1 cellular context compared by ENCODE assay signal in the genomic region with DNA sequence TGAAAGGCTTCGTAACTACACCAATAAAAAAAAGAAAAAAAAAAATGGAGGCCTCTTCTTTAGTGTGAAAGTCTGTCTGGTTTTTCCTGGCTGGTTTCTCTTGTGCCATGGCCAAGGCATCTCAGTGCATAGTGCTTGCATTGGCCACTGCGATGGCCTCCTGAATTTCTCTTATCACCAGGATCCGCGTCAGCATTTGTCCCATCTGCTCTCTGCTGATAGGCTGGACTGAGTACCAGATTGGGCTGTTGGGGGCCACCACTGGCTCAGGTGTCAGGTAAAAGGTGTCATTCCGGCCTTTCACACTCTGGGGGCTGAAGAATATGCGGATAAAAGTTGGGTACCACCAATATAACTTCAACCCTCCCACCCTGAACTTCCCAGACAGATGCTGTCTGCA.
A peak's percentile ranks its signal among the peaks of the same experiment; 100 is the strongest.
TF ChIP-seq lines count a peak whose summit lies in the region.

No MANE protein-coding gene starts in this region.

TF ChIP-seq in K562, 482 proteins besides CTCF, POLR2A, EP300 and RAD21:
- 0 out of 4 replicates have a peak, but pooled peaks of 1 of the 2 experiments have one; percentile 6 for TF ChIP-seq RCOR1 (IDR thresholded peaks at IDR 0.05; ENCODE audit: borderline replicate concordance in 1 of 2, low read depth in 2 of 2, low read length in 2 of 2)
- TF ChIP-seq ARID1B (IDR thresholded peaks at IDR 0.05), result peak; percentile 67
- 0 out of 2 replicates have a peak, but pooled peaks have one; percentile 12 for TF ChIP-seq TEAD4 (IDR thresholded peaks at IDR 0.05; ENCODE audit: low read length)
- TF ChIP-seq TEAD4 (CRISPR knock-in tag; IDR thresholded peaks at IDR 0.05; ENCODE audit: borderline replicate concordance), result no peak
- TF ChIP-seq TCF3 (CRISPR knock-in tag; IDR thresholded peaks at IDR 0.05), result peak; percentile 58
- 0 out of 2 replicates have a peak, but pooled peaks have one; percentile 18 for TF ChIP-seq CBFA2T2 (conservative IDR thresholded peaks at IDR 0.05)
- TF ChIP-seq, protein P1, sequence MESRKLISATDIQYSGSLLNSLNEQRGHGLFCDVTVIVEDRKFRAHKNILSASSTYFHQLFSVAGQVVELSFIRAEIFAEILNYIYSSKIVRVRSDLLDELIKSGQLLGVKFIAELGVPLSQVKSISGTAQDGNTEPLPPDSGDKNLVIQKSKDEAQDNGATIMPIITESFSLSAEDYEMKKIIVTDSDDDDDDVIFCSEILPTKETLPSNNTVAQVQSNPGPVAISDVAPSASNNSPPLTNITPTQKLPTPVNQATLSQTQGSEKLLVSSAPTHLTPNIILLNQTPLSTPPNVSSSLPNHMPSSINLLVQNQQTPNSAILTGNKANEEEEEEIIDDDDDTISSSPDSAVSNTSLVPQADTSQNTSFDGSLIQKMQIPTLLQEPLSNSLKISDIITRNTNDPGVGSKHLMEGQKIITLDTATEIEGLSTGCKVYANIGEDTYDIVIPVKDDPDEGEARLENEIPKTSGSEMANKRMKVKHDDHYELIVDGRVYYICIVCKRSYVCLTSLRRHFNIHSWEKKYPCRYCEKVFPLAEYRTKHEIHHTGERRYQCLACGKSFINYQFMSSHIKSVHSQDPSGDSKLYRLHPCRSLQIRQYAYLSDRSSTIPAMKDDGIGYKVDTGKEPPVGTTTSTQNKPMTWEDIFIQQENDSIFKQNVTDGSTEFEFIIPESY (CRISPR knock-in tag; IDR thresholded peaks at IDR 0.05), result no peak
- TF ChIP-seq PHTF2 (CRISPR knock-in tag; IDR thresholded peaks at IDR 0.05), result no peak
- peak; percentile 59 for TF ChIP-seq CBFA2T3 (IDR thresholded peaks at IDR 0.05)
- TF ChIP-seq OTX1 (CRISPR knock-in tag; IDR thresholded peaks at IDR 0.05), result no peak
- TF ChIP-seq, protein P2, sequence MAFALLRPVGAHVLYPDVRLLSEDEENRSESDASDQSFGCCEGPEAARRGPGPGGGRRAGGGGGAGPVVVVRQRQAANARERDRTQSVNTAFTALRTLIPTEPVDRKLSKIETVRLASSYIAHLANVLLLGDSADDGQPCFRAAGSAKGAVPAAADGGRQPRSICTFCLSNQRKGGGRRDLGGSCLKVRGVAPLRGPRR (CRISPR knock-in tag; IDR thresholded peaks at IDR 0.05), result no peak
- TF ChIP-seq NCOR1 (IDR thresholded peaks at IDR 0.05), result peak; percentile 25; the same call in 1 of the 2 replicates
- no peak for TF ChIP-seq ZNF507 (tag; conservative IDR thresholded peaks at IDR 0.05)
- TF ChIP-seq, protein P3, sequence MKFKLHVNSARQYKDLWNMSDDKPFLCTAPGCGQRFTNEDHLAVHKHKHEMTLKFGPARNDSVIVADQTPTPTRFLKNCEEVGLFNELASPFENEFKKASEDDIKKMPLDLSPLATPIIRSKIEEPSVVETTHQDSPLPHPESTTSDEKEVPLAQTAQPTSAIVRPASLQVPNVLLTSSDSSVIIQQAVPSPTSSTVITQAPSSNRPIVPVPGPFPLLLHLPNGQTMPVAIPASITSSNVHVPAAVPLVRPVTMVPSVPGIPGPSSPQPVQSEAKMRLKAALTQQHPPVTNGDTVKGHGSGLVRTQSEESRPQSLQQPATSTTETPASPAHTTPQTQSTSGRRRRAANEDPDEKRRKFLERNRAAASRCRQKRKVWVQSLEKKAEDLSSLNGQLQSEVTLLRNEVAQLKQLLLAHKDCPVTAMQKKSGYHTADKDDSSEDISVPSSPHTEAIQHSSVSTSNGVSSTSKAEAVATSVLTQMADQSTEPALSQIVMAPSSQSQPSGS (CRISPR knock-in tag; IDR thresholded peaks at IDR 0.05), result no peak
- peak; percentile 64 for TF ChIP-seq ZNF316 (IDR thresholded peaks at IDR 0.05)
- no peak for TF ChIP-seq ZNF77 (CRISPR knock-in tag; IDR thresholded peaks at IDR 0.05)
- TF ChIP-seq, protein P4, sequence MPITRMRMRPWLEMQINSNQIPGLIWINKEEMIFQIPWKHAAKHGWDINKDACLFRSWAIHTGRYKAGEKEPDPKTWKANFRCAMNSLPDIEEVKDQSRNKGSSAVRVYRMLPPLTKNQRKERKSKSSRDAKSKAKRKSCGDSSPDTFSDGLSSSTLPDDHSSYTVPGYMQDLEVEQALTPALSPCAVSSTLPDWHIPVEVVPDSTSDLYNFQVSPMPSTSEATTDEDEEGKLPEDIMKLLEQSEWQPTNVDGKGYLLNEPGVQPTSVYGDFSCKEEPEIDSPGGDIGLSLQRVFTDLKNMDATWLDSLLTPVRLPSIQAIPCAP (CRISPR knock-in tag; IDR thresholded peaks at IDR 0.05; ENCODE audit: borderline replicate concordance), result no peak
- TF ChIP-seq ATF1 (CRISPR knock-in tag; IDR thresholded peaks at IDR 0.05), result no peak
- TF ChIP-seq ATF1 (tag; IDR thresholded peaks at IDR 0.05), result peak; percentile 16; the same call in 1 of the 2 replicates
- TF ChIP-seq C11orf30 (IDR thresholded peaks at IDR 0.05; ENCODE audit: low read depth), result peak; percentile 29; the same call in 1 of the 2 replicates
- peak; percentile 37; the same call in 1 of the 2 replicates for TF ChIP-seq ZEB2 (IDR thresholded peaks at IDR 0.05)
- peak; percentile 45; the same call in 1 of the 2 replicates for TF ChIP-seq CREM (IDR thresholded peaks at IDR 0.05; ENCODE audit: low read depth)
- TF ChIP-seq JUNB (CRISPR knock-in tag; conservative IDR thresholded peaks at IDR 0.05), result no peak
- TF ChIP-seq TAL1 (IDR thresholded peaks at IDR 0.05), result peak; percentile 54
